ENCODE assay signal across 32 cellular contexts in the genomic region with DNA sequence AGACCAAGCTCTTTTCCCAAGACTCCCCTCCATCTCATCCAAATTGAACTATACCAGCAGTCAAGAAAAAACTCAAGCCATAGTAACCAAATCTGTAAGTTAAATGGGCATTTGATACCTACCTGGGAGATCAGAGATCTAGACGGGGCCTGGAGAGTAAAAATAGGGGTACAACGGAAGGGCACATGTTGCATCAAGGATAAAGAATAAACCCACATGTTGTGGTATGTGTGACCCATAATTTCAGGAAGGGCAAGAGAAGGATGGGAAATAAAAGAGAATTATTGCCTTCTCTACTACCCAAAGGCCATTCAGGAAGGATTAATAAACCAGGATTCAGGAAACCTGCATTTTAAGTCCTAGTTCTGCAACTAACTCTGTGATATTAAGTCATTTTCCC. TPM values are rescaled to one million over a fixed set of nuclear protein-coding genes. Genes with fewer than 3 reads are reported as not detected.
"Had no signal": no experiment of that assay in that cellular context is flagged by ENCODE, and none has a peak within 500 bp of the region (broad histone marks: within the 10 kb centered on the region; RNA-seq: fewer than 3 reads in every experiment).

No MANE protein-coding gene starts in this region.

- H3K27me3 ChIP-seq: colonic mucosa, esophagus squamous epithelium, gastrocnemius medialis, heart right ventricle, left lung had no signal

- DNase-seq: colonic mucosa; cortex of kidney; effector CD8-positive, alpha-beta T cell; effector memory CD8-positive, alpha-beta T cell; endodermal cell; erythroblast; esophagus squamous epithelium; foreskin fibroblast; foreskin melanocyte; gastrocnemius medialis; glutamatergic neuron; head of caudate nucleus; heart right ventricle; hippocampal formation; left cardiac atrium; left lung; left ventricle myocardium superior; lower lobe of right lung; mesenchymal stem cell; mucosa of descending colon had no signal

- ATAC-seq: effector memory CD8-positive, alpha-beta T cell; esophagus mucosa; gastrocnemius medialis; heart right ventricle; left cardiac atrium; left lung; left ventricle myocardium superior; mucosa of descending colon had no signal

- H3K4me3 ChIP-seq: colonic mucosa, esophagus squamous epithelium, gastrocnemius medialis, heart right ventricle, left lung, lower lobe of right lung, mucosa of descending colon had no signal

- H3K4me1 ChIP-seq: colonic mucosa, gastrocnemius medialis, heart right ventricle, left lung, lower lobe of right lung had no signal

- FAIRE-seq: endometrium, islet of Langerhans had no signal

- H3K9me3 ChIP-seq: colonic mucosa, esophagus squamous epithelium, gastrocnemius medialis, heart right ventricle, left lung, lower lobe of right lung, mucosa of descending colon had no signal

- H3K27ac ChIP-seq: colonic mucosa, esophagus squamous epithelium, gastrocnemius medialis, heart right ventricle, left lung, lower lobe of right lung had no signal

- H3K36me3 ChIP-seq: colonic mucosa, esophagus squamous epithelium, gastrocnemius medialis, heart right ventricle, left lung, lower lobe of right lung had no signal

RNA-seq across cellular contexts. Expression of a gene that starts 1.5 kb away (rescaled TPM):
- total RNA-seq: colonic mucosa, dermis microvascular lymphatic vessel endothelial cell, endodermal cell, esophagus mucosa, esophagus squamous epithelium, gastrocnemius medialis, glomerular endothelial cell, heart right ventricle, kidney epithelial cell, left cardiac atrium, left lung, left ventricle myocardium superior, lower leg skin, lower lobe of right lung, lung microvascular endothelial cell, mesenteric fat pad, mesothelial cell of epicardium, mucosa of descending colon, myocyte had no signal
- polyA plus RNA-seq: heart right ventricle, keratinocyte had no signal

RNA-seq across cellular contexts. Expression of a gene that starts 25.9 kb away (rescaled TPM):
- total RNA-seq: colonic mucosa, dermis microvascular lymphatic vessel endothelial cell, gastrocnemius medialis, lower lobe of right lung, lung microvascular endothelial cell, mesenteric fat pad, mucosa of descending colon, myocyte had no signal
- polyA plus RNA-seq: heart right ventricle had no signal
